9 cellular contexts compared by ENCODE assay signal in the genomic region with DNA sequence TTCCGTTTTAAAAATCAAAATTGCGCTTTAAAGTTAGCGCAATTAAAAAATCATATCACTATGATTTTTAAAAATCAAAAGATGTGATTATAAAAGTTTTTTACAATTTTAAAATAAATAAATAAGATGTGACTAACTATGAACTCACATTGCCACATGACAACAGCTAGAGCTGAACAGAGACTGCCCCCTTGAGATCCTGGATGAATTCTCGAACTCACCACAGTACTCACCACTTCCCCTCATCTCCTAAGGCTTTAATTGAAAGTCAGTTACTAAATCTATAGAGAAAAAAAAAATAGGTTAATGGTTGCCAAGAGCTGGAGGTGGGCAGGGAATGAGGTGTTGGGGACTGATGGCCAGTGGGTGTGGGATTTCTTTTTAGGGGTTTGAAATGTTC.
DNase-seq lines count a peak whose midpoint lies in the region; ATAC-seq and TF ChIP-seq lines count a peak whose summit lies in the region.
"Had no signal": no experiment of that assay in that cellular context is flagged by ENCODE, and none has a peak within 500 bp of the region (broad histone marks: within the 10 kb centered on the region; RNA-seq: fewer than 3 reads in every experiment).

No MANE protein-coding gene starts in this region.

- POLR2A ChIA-PET in CD8-positive, alpha-beta memory T cell (lab: Charles Lee), result no interaction called here
- POLR2A ChIA-PET in IMR-90 (lab: Charles Lee; ENCODE audit: unreplicated experiment), result no interaction called here
- POLR2A ChIA-PET in activated CD8-positive, alpha-beta T cell treated with anti-CD3 and anti-CD28 coated beads for 36 hours (lab: Charles Lee), result interaction anchor here (0.7 kb wide), 2 partner anchors 32 to 147 kb away, joined by 3 to 4 read pairs; no protein-coding TSS in a partner anchor

- no CpG with 5 or more reads among the region's 4 CpGs for WGBS in IMR-90 (ENCODE audit: extremely low coverage in 2 of 2, insufficient read length in 1 of 2), 2 experiments

- H3K4me3 Mint-ChIP-seq in CD8-positive, alpha-beta memory T cell, result no peak overlapping the region
- H3K4me3 Mint-ChIP-seq in activated CD8-positive, alpha-beta T cell treated with anti-CD3 and anti-CD28 coated beads for 36 hours, result no peak overlapping the region

- no peak overlapping the region for H2AK9ac ChIP-seq in IMR-90 (replicated peaks; ENCODE audit: low read depth, low read length, poor library complexity)

- H3K27me3 ChIP-seq in CD8-positive, alpha-beta memory T cell (ENCODE audit: insufficient read depth, low read length, poor library complexity, severe bottlenecking), result no peaks in the 10 kb centered on the region
- H3K27me3 ChIP-seq in IMR-90 (ENCODE audit: control insufficient read depth, insufficient read depth, low read length), result no peaks in the 10 kb centered on the region

- no peak overlapping the region for H2BK5ac ChIP-seq in IMR-90 (ENCODE audit: low read depth, low read length, poor library complexity, severe bottlenecking)

- no peak overlapping the region for H3K4me3 ChIP-seq in CD8-positive, alpha-beta memory T cell (ENCODE audit: low read length)
- H3K4me3 ChIP-seq in IMR-90 (ENCODE audit: insufficient read depth, low read depth, low read length) (no peak overlapping the region), mucosa of descending colon (no peak overlapping the region)

- H2BK20ac ChIP-seq in IMR-90 (ENCODE audit: low read depth, low read length), result no peak overlapping the region

- H3K14ac ChIP-seq in IMR-90 (replicated peaks; ENCODE audit: low read depth, low read length), result no peak overlapping the region; the same call in 1 of the 2 replicates

- H3K36me3 Mint-ChIP-seq in CD8-positive, alpha-beta memory T cell, result peaks cover 0 to under 1% (median 0%) of the 10 kb centered on the region in 3 donors
- no peaks in the 10 kb centered on the region for H3K36me3 Mint-ChIP-seq in activated CD8-positive, alpha-beta T cell treated with anti-CD3 and anti-CD28 coated beads for 36 hours (ENCODE audit: low read depth)

- CTCF ChIA-PET in CD8-positive, alpha-beta memory T cell (lab: Charles Lee), result interaction anchor here (0.9 to 1.9 kb wide), 4 partner anchors 124 to 382 kb away, joined by 3 to 5 read pairs (median 3); no protein-coding TSS in a partner anchor
- CTCF ChIA-PET in IMR-90 (lab: Yijun Ruan, JAX), result interaction anchor here (0.6 to 0.7 kb wide), 2 partner anchors 18 to 292 kb away, joined by 3 read pairs; no protein-coding TSS in a partner anchor
- CTCF ChIA-PET in activated CD8-positive, alpha-beta T cell treated with anti-CD3 and anti-CD28 coated beads for 36 hours (lab: Charles Lee), result interaction anchor here (0.6 to 1.5 kb wide), 5 partner anchors 9 to 474 kb away, joined by 3 to 4 read pairs (median 3); no protein-coding TSS in a partner anchor

- no peak overlapping the region for H3K4me2 ChIP-seq in IMR-90 (ENCODE audit: low read depth, low read length)

- H3K79me1 ChIP-seq in IMR-90 (ENCODE audit: low read depth in 1 of 2, low read length in 2 of 2), result peaks cover 0 to 4% of the 10 kb centered on the region in 2 experiments; a peak in 1 of 4 replicates

- H3K9me3 Mint-ChIP-seq in CD8-positive, alpha-beta memory T cell, result no peaks in the 10 kb centered on the region
- no peaks in the 10 kb centered on the region for H3K9me3 Mint-ChIP-seq in activated CD8-positive, alpha-beta T cell treated with anti-CD3 and anti-CD28 coated beads for 36 hours

- TF ChIP-seq RAD21 in IMR-90 (IDR thresholded peaks at IDR 0.05; ENCODE audit: low read length), result peak; percentile 31; the same call in 1 of the 2 replicates

- TF ChIP-seq CTCF in IMR-90 (conservative IDR thresholded peaks at IDR 0.05; ENCODE audit: low read depth, low read length) (peak; percentile 33), mucosa of descending colon (IDR thresholded peaks at IDR 0.05) (no peak)
- no peak for TF ChIP-seq CTCF in activated CD8-positive, alpha-beta T cell treated with anti-CD3 and anti-CD28 coated beads for 36 hours (IDR thresholded peaks at IDR 0.05)

- dilution Hi-C loops in IMR-90 (cut with HindIII; ENCODE audit: low sequenced_read_pairs, unreplicated experiment), result no loop called here

- no peaks in the 10 kb centered on the region for H4K20me1 ChIP-seq in IMR-90 (ENCODE audit: insufficient read depth, low read length)

- no peak overlapping the region for H3K9ac ChIP-seq in IMR-90 (ENCODE audit: low read depth, low read length)

- no peak overlapping the region for H3K23ac ChIP-seq in IMR-90 (ENCODE audit: low read depth, low read length)

- H4K91ac ChIP-seq in IMR-90 (ENCODE audit: insufficient read depth, low read depth, low read length), result no peak overlapping the region

- no peak overlapping the region for H3K56ac ChIP-seq in IMR-90 (ENCODE audit: extremely low read depth, insufficient read depth, low read length)

- H2BK120ac ChIP-seq in IMR-90 (ENCODE audit: low read depth, low read length), result no peak overlapping the region

- peaks cover 22% of the 10 kb centered on the region for H3K4me1 ChIP-seq in CD8-positive, alpha-beta memory T cell (ENCODE audit: insufficient read depth, low read length)
- H3K4me1 ChIP-seq in IMR-90 (ENCODE audit: control insufficient read depth, insufficient read depth, low read length) (peaks cover 17% of the 10 kb centered on the region), mucosa of descending colon (ENCODE audit: low read depth) (peaks cover 17% of the 10 kb centered on the region)

- peak in 2 of 5 donors; percentile 3 to 17 for DNase-seq in CD8-positive, alpha-beta memory T cell
- DNase-seq in IMR-90, result peak; percentile 48
- peak; percentile 27 for DNase-seq in activated CD8-positive, alpha-beta T cell treated with anti-CD3 and anti-CD28 coated beads for 36 hours
- DNase-seq in mucosa of descending colon, result no peak
- no peak for DNase-seq in substantia nigra (lab: John Stamatoyannopoulos, UW)
- DNase-seq in NCI-H187 (lab: John Stamatoyannopoulos, UW), result no peak
- no peak for DNase-seq in activated T-cell treated with anti-CD3 and anti-CD28 coated beads, Interleukin-2, amount 50 U/mL, for 48 hours
- DNase-seq in NCI-H1417 treated with DMSO at 0.1 percent for 48 hours (lab: John Stamatoyannopoulos, UW), result no peak
- DNase-seq: GF-D8 had no signal

- no peaks in the 10 kb centered on the region for H3K27me3 Mint-ChIP-seq in CD8-positive, alpha-beta memory T cell
- no peaks in the 10 kb centered on the region for H3K27me3 Mint-ChIP-seq in activated CD8-positive, alpha-beta T cell treated with anti-CD3 and anti-CD28 coated beads for 36 hours

- H3K4me1 Mint-ChIP-seq in CD8-positive, alpha-beta memory T cell, result peaks cover 32 to 34% (median 33%) of the 10 kb centered on the region in 3 donors
- peaks cover 35% of the 10 kb centered on the region for H3K4me1 Mint-ChIP-seq in activated CD8-positive, alpha-beta T cell treated with anti-CD3 and anti-CD28 coated beads for 36 hours (ENCODE audit: low read depth)

- no peaks in the 10 kb centered on the region for H3K36me3 ChIP-seq in CD8-positive, alpha-beta memory T cell (ENCODE audit: insufficient read depth, low read length)
- H3K36me3 ChIP-seq in IMR-90 (ENCODE audit: control insufficient read depth, insufficient read depth, low read length) (no peaks in the 10 kb centered on the region), mucosa of descending colon (ENCODE audit: low read depth) (no peaks in the 10 kb centered on the region)

- no peak overlapping the region for H4K8ac ChIP-seq in IMR-90 (ENCODE audit: low read depth in 2 of 2, low read length in 2 of 2)

- H3K9me3 ChIP-seq in CD8-positive, alpha-beta memory T cell (ENCODE audit: low read length), result no peaks in the 10 kb centered on the region
- H3K9me3 ChIP-seq in IMR-90 (ENCODE audit: control insufficient read depth, insufficient read depth, low read length) (no peaks in the 10 kb centered on the region), mucosa of descending colon (no peaks in the 10 kb centered on the region)

- H2BK15ac ChIP-seq in IMR-90 (ENCODE audit: low read depth, low read length), result 0 out of 3 replicates have a peak overlapping the region, but pooled peaks have one; percentile 20

- intact Hi-C loops in IMR-90 (cut with micrococcal nuclease) (loop anchor here (5.0 kb wide), 1 partner anchor 466 kb away; no protein-coding TSS in a partner anchor), mucosa of descending colon (cut with DNase I, micrococcal nuclease) (no loop called here)
- intact Hi-C loops in activated CD8-positive, alpha-beta T cell treated with anti-CD3 and anti-CD28 coated beads for 36 hours (cut with micrococcal nuclease), result no loop called here

- H2AK5ac ChIP-seq in IMR-90 (ENCODE audit: low read depth, low read length), result no peak overlapping the region

- TF ChIP-seq POLR2A in IMR-90 (IDR thresholded peaks at IDR 0.05; ENCODE audit: low read depth, low read length), result no peak

- no peak overlapping the region for H2AFZ ChIP-seq in IMR-90 (replicated peaks; ENCODE audit: low read length, poor library complexity)

- peak overlapping the region; percentile 65; the same call in 1 of the 2 replicates for H3K18ac ChIP-seq in IMR-90 (ENCODE audit: low read depth, low read length)

- H3K4ac ChIP-seq in IMR-90 (ENCODE audit: low read depth, low read length), result no peak overlapping the region

- H3K9me1 ChIP-seq in IMR-90 (ENCODE audit: insufficient read depth, low read length), result peaks cover 13% of the 10 kb centered on the region

- H3K27ac Mint-ChIP-seq in CD8-positive, alpha-beta memory T cell, result peak overlapping the region in 5 of 8 donors; percentile 3 to 73 (median 59)
- no peak overlapping the region for H3K27ac Mint-ChIP-seq in activated CD8-positive, alpha-beta T cell treated with anti-CD3 and anti-CD28 coated beads for 36 hours

- in situ Hi-C loops in IMR-90 (cut with MboI; ENCODE audit: low sequenced_read_pairs), result no loop called here

- no peak for ATAC-seq in IMR-90 (ENCODE audit: low read depth)
- peak; percentile 65 for ATAC-seq in activated CD8-positive, alpha-beta T cell treated with anti-CD3 and anti-CD28 coated beads for 36 hours
- ATAC-seq in mucosa of descending colon, result peak; percentile 44

- H4K5ac ChIP-seq in IMR-90 (ENCODE audit: low read depth, low read length), result no peak overlapping the region

- no peak overlapping the region for H3K27ac ChIP-seq in CD8-positive, alpha-beta memory T cell (ENCODE audit: low read depth, low read length)
- H3K27ac ChIP-seq in IMR-90 (ENCODE audit: insufficient read depth, low read length), result no peak overlapping the region
- H3K27ac ChIP-seq in substantia nigra (ENCODE audit: low read depth, low read length, poor library complexity, severe bottlenecking), result no peak overlapping the region

- BruUV-seq in IMR-90 (replicated peaks; lab: Mats Ljungman, UMichigan), result no TSS peak

TF ChIP-seq in IMR-90, 13 proteins besides CTCF, POLR2A, EP300 and RAD21 (continues in another document):
- TF ChIP-seq USF2 (IDR thresholded peaks at IDR 0.05; ENCODE audit: low read depth, low read length) (no peak), MXI1 (IDR thresholded peaks at IDR 0.05; ENCODE audit: borderline replicate concordance, low read depth, low read length) (no peak)

Comparison
In these comparisons a context has a peak if more than half of its experiments do, and no peak if none do; other contexts are left out.
1. DNase-seq: peak in IMR-90 (single experiment) and activated CD8-positive, alpha-beta T cell treated with anti-CD3 and anti-CD28 coated beads for 36 hours (single experiment); none in mucosa of descending colon (0 of 3), substantia nigra (0 of 49), NCI-H187 (0 of 2), activated T-cell treated with anti-CD3 and anti-CD28 coated beads, Interleukin-2, amount 50 U/mL, for 48 hours (0 of 2) and NCI-H1417 treated with DMSO at 0.1 percent for 48 hours (single experiment).